In the genomic region with DNA sequence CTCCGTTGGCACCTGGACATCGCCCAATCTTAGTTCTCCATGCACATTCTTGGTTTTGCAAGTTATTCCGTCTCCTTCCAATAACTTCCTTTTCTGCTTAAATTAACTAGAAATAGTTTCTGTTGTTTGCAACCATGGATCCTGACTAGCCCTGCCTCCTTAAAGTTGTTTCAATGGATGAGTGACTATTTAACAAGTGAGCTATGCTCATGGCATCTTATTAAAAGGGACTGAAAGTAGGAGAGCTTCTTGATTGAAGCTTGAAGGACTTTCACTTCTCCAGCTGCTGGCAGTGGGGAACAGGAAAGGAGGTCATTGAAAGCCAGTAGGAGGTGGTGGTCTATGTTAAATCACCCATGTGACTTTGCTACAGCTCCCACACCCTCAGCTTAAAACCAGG, we compare ENCODE assay signal across 24 cellular contexts.
"Had no signal": no experiment of that assay in that cellular context is flagged by ENCODE, and none has a peak within 500 bp of the region (broad histone marks: within the 10 kb centered on the region; RNA-seq: fewer than 3 reads in every experiment).

No MANE protein-coding gene starts in this region.

- H3K36me3 ChIP-seq: esophagus muscularis mucosa, gastroesophageal sphincter, heart left ventricle, neutrophil, pancreas, right lobe of liver, thoracic aorta, tibial nerve, upper lobe of right lung, uterus had no signal

- H3K4me1 ChIP-seq: esophagus muscularis mucosa, foreskin keratinocyte, gastroesophageal sphincter, pancreas, right lobe of liver, upper lobe of right lung, uterus had no signal

- ATAC-seq: foreskin keratinocyte; gastroesophageal sphincter; heart left ventricle; natural killer cell treated with Interleukin-12 subunit alpha and Interleukin-12 subunit beta and Interleukin-15 and Interleukin-18, amount 100 ng/mL, for 72 hours; pancreas; right lobe of liver; stimulated activated naive B cell treated with anti-CD40 and anti-IgM and Interleukin-4, amounts not matched to agents 10 μg/mL and 1 μg/mL and 100 μg/mL, for 72 hours; upper lobe of right lung had no signal

- H3K9me3 ChIP-seq: esophagus muscularis mucosa, gastroesophageal sphincter, heart left ventricle, mucosa of descending colon, neutrophil, pancreas, right lobe of liver, thoracic aorta, tibial nerve, upper lobe of right lung, uterus had no signal

- DNase-seq: dorsolateral prefrontal cortex; effector CD4-positive, alpha-beta T cell; foreskin keratinocyte; heart left ventricle; hippocampal formation; left colon; mucosa of descending colon; naive B cell; pancreas; right lobe of liver; small intestine; stimulated activated CD4-positive, alpha-beta T cell treated with anti-CD3 and anti-CD28 coated beads, Interleukin-15, amount 100 ng/mL, for 24 hours; stimulated activated CD4-positive, alpha-beta T cell treated with anti-CD3 and anti-CD28 coated beads, Interleukin-2, amount 100 ng/mL, for 48 hours; stimulated activated naive B cell treated with anti-CD40 and anti-IgM and Interleukin-4, amounts not matched to agents 10 μg/mL and 1 μg/mL and 100 μg/mL, for 72 hours; upper lobe of right lung; uterus had no signal

- H3K27ac ChIP-seq: dorsolateral prefrontal cortex, epithelial cell of prostate, esophagus muscularis mucosa, foreskin keratinocyte, gastroesophageal sphincter, heart left ventricle, neutrophil, pancreas, right lobe of liver, thoracic aorta, tibial nerve, upper lobe of right lung, uterus had no signal

- H3K4me3 ChIP-seq: dorsolateral prefrontal cortex, esophagus muscularis mucosa, gastroesophageal sphincter, heart left ventricle, lung, mucosa of descending colon, pancreas, right lobe of liver, thoracic aorta, tibial nerve, upper lobe of right lung, uterus had no signal

- H3K27me3 ChIP-seq: esophagus muscularis mucosa, foreskin keratinocyte, gastroesophageal sphincter, heart left ventricle, neutrophil, pancreas, right lobe of liver, tibial nerve, upper lobe of right lung, uterus had no signal
